ENCODE assay signal across 9 cellular contexts in genomic region chr10:30639946-30640786, GRCh38. TPM values are rescaled to one million over a fixed set of nuclear protein-coding genes. Genes with fewer than 3 reads are reported as not detected.
DNase-seq lines count a peak whose midpoint lies in the region; ATAC-seq and TF ChIP-seq lines count a peak whose summit lies in the region.
"Had no signal": no experiment of that assay in that cellular context is flagged by ENCODE, and none has a peak within 500 bp of the region (broad histone marks: within the 10 kb centered on the region; RNA-seq: fewer than 3 reads in every experiment).

No MANE protein-coding gene starts in this region.

- ATAC-seq in HG03045 (IDR thresholded peaks at IDR 0.05; ENCODE audit: unreplicated experiment) = no peak

- 47% methylated on average over 6 of the region's 6 CpGs for WGBS in liver

- H3K27me3 ChIP-seq in liver (ENCODE audit: control insufficient read depth in 4 of 4, insufficient read depth in 4 of 4, low read length in 3 of 4) = no peaks in the 10 kb centered on the region
- H3K27me3 ChIP-seq: SJSA1 had no signal

- peaks cover 26% of the 10 kb centered on the region for H3K4me1 Mint-ChIP-seq in chondrocyte (ENCODE audit: low read depth)

- no peaks in the 10 kb centered on the region for H3K9me3 Mint-ChIP-seq in chondrocyte (ENCODE audit: low read depth)

- peak; percentile 68 to 79 for TF ChIP-seq RAD21 in liver (IDR thresholded peaks at IDR 0.05)

- no peaks in the 10 kb centered on the region for H3K9me3 ChIP-seq in liver (ENCODE audit: control insufficient read depth in 4 of 4, low read length in 3 of 4)
- H3K9me3 ChIP-seq: SJSA1 had no signal

- H3K36me3 ChIP-seq in liver (ENCODE audit: control insufficient read depth in 4 of 4, insufficient read depth in 3 of 4, low read depth in 1 of 4, low read length in 3 of 4) = no peaks in the 10 kb centered on the region
- H3K36me3 ChIP-seq: SJSA1 had no signal

- H3K4me3 ChIP-seq in GM12875 (ENCODE audit: low read depth, low read length) (no peak overlapping the region), liver (ENCODE audit: low read depth in 1 of 3, low read length in 3 of 3) (no peak overlapping the region)
- H3K4me3 ChIP-seq: SJSA1 had no signal

- no peaks in the 10 kb centered on the region for H3K4me1 ChIP-seq in liver (ENCODE audit: control insufficient read depth in 4 of 4, insufficient read depth in 4 of 4, low read length in 3 of 4)

- DNase-seq in NOMO-1 treated with DMSO at 0.1 percent for 48 hours (lab: John Stamatoyannopoulos, UW; ENCODE audit: unreplicated experiment) = peak; percentile 38
- no peak for DNase-seq in chondrocyte (ENCODE audit: low spot score)
- no peak for DNase-seq in NK-92 treated with Interleukin-12 subunit alpha and Interleukin-12 subunit beta, amount 100 ng/mL, for 24 hours (lab: John Stamatoyannopoulos, UW)
- no peak for DNase-seq in activated CD4-positive, CD25-positive, alpha-beta regulatory T cell treated with anti-CD3 and anti-CD28 coated beads, Interleukin-2, amount 50 U/mL, for 72 hours

- no peak overlapping the region for H3K27ac ChIP-seq in C4-2B
- no peak overlapping the region for H3K27ac ChIP-seq in liver (ENCODE audit: low read depth in 1 of 2, low read length in 2 of 2)
- H3K27ac ChIP-seq: SJSA1 had no signal

- H3K36me3 Mint-ChIP-seq in chondrocyte (ENCODE audit: low read depth) = no peaks in the 10 kb centered on the region

- H3K9ac ChIP-seq in liver (ENCODE audit: low read depth in 1 of 2, low read length in 2 of 2) = no peak overlapping the region

- H3K27ac Mint-ChIP-seq in chondrocyte (ENCODE audit: unreplicated experiment) = no peak overlapping the region

- no peak overlapping the region for H3K4me3 Mint-ChIP-seq in chondrocyte (ENCODE audit: unreplicated experiment)

- TF ChIP-seq CTCF in C4-2B (conservative IDR thresholded peaks at IDR 0.05) = peak; percentile 97
- peak; percentile 72 for TF ChIP-seq CTCF in GM12875 (IDR thresholded peaks at IDR 0.05; ENCODE audit: borderline replicate concordance, insufficient read depth, low read depth, low read length)
- peak; percentile 87 for TF ChIP-seq CTCF in chondrocyte (IDR thresholded peaks at IDR 0.05)
- peak; percentile 81 for TF ChIP-seq CTCF in liver (IDR thresholded peaks at IDR 0.05; ENCODE audit: low read depth, low read length, missing input control)

- peaks cover 2% of the 10 kb centered on the region for H3K27me3 Mint-ChIP-seq in chondrocyte (ENCODE audit: low read depth)

TF ChIP-seq in liver, 16 proteins besides CTCF, POLR2A, EP300 and RAD21:
- no peak for TF ChIP-seq MAX (IDR thresholded peaks at IDR 0.05)
- no peak for TF ChIP-seq ZBTB33 (IDR thresholded peaks at IDR 0.05)
- no peak for TF ChIP-seq FOXA2 (IDR thresholded peaks at IDR 0.05)
- TF ChIP-seq HNF4G (IDR thresholded peaks at IDR 0.05) = no peak
- TF ChIP-seq NR2F2 (IDR thresholded peaks at IDR 0.05) = no peak
- no peak for TF ChIP-seq YY1 (IDR thresholded peaks at IDR 0.05)
- no peak for TF ChIP-seq FOXA1 (IDR thresholded peaks at IDR 0.05)
- no peak for TF ChIP-seq ATF3 (IDR thresholded peaks at IDR 0.05)
- no peak for TF ChIP-seq REST (IDR thresholded peaks at IDR 0.05)
- no peak for TF ChIP-seq RXRA (IDR thresholded peaks at IDR 0.05)

RNA-seq across cellular contexts. Expression of gene LYZL2, which starts 10.6 kb away (rescaled TPM):
- total RNA-seq in chondrocyte (not detected in 3 replicates), liver (not detected)
- not detected for polyA plus RNA-seq in liver
- total RNA-seq: SJSA1 had no signal
